Comparison of ENCODE assay signal across 24 cellular contexts in the genomic region with DNA sequence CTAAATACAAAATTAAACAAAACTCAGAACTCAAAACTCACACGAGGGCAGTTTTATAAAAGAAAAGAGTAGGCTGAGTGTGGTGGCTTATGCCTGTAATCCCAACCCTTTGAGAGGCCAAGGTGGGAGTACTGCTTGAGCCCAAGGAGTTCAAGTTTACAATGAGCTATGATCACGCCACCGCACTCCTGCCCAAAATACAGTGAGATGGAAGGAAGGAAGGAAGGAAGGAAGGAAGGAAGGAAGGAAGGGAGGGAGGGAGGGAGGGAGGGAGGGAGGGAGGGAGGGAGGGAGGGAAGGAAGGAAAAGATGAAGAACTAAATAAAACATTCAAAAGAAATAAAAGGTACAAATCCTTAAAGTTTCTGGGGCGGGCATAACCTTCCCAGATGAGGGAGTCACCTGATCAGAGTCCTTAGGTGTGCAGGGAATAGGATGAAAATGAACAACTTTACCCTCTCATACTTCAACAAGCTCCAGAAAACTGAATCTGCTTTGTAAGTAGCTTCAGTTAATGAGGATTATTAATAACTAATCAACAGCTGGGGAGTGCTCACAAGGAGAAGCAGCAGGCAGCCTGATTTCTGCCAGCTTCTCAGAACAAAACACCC.
"Had no signal": no experiment of that assay in that cellular context is flagged by ENCODE, and none has a peak within 500 bp of the region (broad histone marks: within the 10 kb centered on the region; RNA-seq: fewer than 3 reads in every experiment).

No MANE protein-coding gene starts in this region.

- DNase-seq: activated CD4-positive, alpha-beta T cell treated with anti-CD3 and anti-CD28 coated beads for 1 hour; activated effector memory CD4-positive, alpha-beta T cell treated with Interleukin-2 at 50 U/mL for 16 hours; activated naive CD4-positive, alpha-beta T cell treated with Interleukin-2 at 50 U/mL for 16 hours; activated naive CD8-positive, alpha-beta T cell treated with anti-CD3 and anti-CD28 coated beads for 36 hours; adrenal gland; aorta; body of pancreas; dermis blood vessel endothelial cell; effector CD4-positive, alpha-beta T cell; glutamatergic neuron; left lung; lower lobe of right lung; mesenchymal stem cell; naive thymus-derived CD8-positive, alpha-beta T cell; occipital lobe; stimulated activated CD4-positive, alpha-beta T cell treated with anti-CD3 and anti-CD28 coated beads, Interleukin-15, amount 100 ng/mL, for 24 hours; stimulated activated CD4-positive, alpha-beta T cell treated with anti-CD3 and anti-CD28 coated beads, Interleukin-2, amount 100 ng/mL, for 24 hours; stimulated activated naive CD4-positive, alpha-beta T cell; T-helper 2 cell had no signal

- H3K27ac Mint-ChIP-seq: activated naive CD8-positive, alpha-beta T cell treated with anti-CD3 and anti-CD28 coated beads for 36 hours had no signal

- FAIRE-seq: colon, endometrium, frontal cortex, islet of Langerhans had no signal

- H3K27me3 Mint-ChIP-seq: activated naive CD8-positive, alpha-beta T cell treated with anti-CD3 and anti-CD28 coated beads for 36 hours; naive thymus-derived CD8-positive, alpha-beta T cell had no signal

- ATAC-seq: body of pancreas; left lung; lower lobe of right lung; naive thymus-derived CD8-positive, alpha-beta T cell had no signal

- H3K4me3 Mint-ChIP-seq: activated naive CD8-positive, alpha-beta T cell treated with anti-CD3 and anti-CD28 coated beads for 36 hours; naive thymus-derived CD8-positive, alpha-beta T cell; neural crest cell had no signal
